In the genomic region with DNA sequence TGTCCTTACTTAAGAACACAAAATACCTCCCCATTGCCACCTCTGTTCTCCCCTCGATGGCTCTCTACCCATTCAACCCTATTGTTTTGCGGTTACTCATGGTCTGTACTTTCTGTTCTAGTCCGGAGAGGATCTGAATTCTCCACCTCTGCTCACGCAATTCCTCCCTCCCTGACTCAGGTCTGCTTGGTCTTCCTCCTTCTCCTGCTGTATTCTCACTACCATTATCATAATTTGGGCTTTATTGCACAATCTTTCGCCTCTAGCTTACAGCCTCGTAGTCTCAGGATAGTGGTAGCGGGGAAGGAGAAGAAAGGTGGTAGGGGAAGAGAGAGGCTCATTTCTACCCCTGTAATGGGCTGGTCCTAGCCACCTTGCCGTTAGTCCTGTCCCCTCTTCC, we compare ENCODE assay signal across 32 cellular contexts. TPM values are rescaled to one million over a fixed set of nuclear protein-coding genes. Genes with fewer than 3 reads are reported as not detected.
"Had no signal": no experiment of that assay in that cellular context is flagged by ENCODE, and none has a peak within 500 bp of the region (broad histone marks: within the 10 kb centered on the region; RNA-seq: fewer than 3 reads in every experiment).

No MANE protein-coding gene starts in this region.

- H3K9me3 ChIP-seq: colonic mucosa, left lung, prostate gland, right atrium auricular region, sigmoid colon, testis, tibial artery, upper lobe of left lung had no signal

- H3K36me3 ChIP-seq: colonic mucosa, heart right ventricle, left lung, prostate gland, right atrium auricular region, sigmoid colon, tibial artery, upper lobe of left lung had no signal

- H3K27ac ChIP-seq: colonic mucosa, epithelial cell of prostate, heart right ventricle, left lung, prostate gland, right atrium auricular region, sigmoid colon, testis, tibial artery, upper lobe of left lung had no signal

- H3K4me3 ChIP-seq: colonic mucosa, heart right ventricle, left lung, prostate gland, right atrium auricular region, sigmoid colon, testis, tibial artery, upper lobe of left lung had no signal

- H3K4me1 ChIP-seq: colonic mucosa, left lung, prostate gland, right atrium auricular region, sigmoid colon, testis, tibial artery, upper lobe of left lung had no signal

- H3K27ac Mint-ChIP-seq: dendritic cell treated with granulocyte-macrophage colony-stimulating factor and Interleukin-4, amounts not matched to agents 40 ng/mL and 50 ng/mL, for 4 days; endodermal cell; naive thymus-derived CD8-positive, alpha-beta T cell; nephron progenitor cell; stimulated activated memory B cell treated with anti-CD40 and anti-IgM and Interleukin-4, amounts not matched to agents 10 μg/mL and 1 μg/mL and 100 μg/mL, for 72 hours had no signal

- FAIRE-seq: islet of Langerhans, urothelium cell line had no signal

- H3K4me1 Mint-ChIP-seq: naive thymus-derived CD8-positive, alpha-beta T cell; nephron progenitor cell; stimulated activated memory B cell treated with anti-CD40 and anti-IgM and Interleukin-4, amounts not matched to agents 10 μg/mL and 1 μg/mL and 100 μg/mL, for 72 hours had no signal

- H3K9me3 Mint-ChIP-seq: dendritic cell treated with granulocyte-macrophage colony-stimulating factor and Interleukin-4, amounts not matched to agents 40 ng/mL and 50 ng/mL, for 4 days; endodermal cell; naive thymus-derived CD8-positive, alpha-beta T cell; stimulated activated memory B cell treated with anti-CD40 and anti-IgM and Interleukin-4, amounts not matched to agents 10 μg/mL and 1 μg/mL and 100 μg/mL, for 72 hours had no signal

- ATAC-seq: esophagus mucosa; heart right ventricle; left cardiac atrium; left lung; naive thymus-derived CD8-positive, alpha-beta T cell; stimulated activated memory B cell treated with anti-CD40 and anti-IgM and Interleukin-4, amounts not matched to agents 10 μg/mL and 1 μg/mL and 100 μg/mL, for 72 hours; stimulated activated naive CD8-positive, alpha-beta T cell treated with anti-CD3 and anti-CD28 coated beads, Interleukin-15, Interleukin-2, amounts not matched to agents 100 U/mL and 50 U/mL, for 24 hours had no signal

- H3K36me3 Mint-ChIP-seq: naive thymus-derived CD8-positive, alpha-beta T cell; stimulated activated memory B cell treated with anti-CD40 and anti-IgM and Interleukin-4, amounts not matched to agents 10 μg/mL and 1 μg/mL and 100 μg/mL, for 72 hours had no signal

- H3K27me3 ChIP-seq: colonic mucosa, heart right ventricle, left lung, right atrium auricular region, sigmoid colon, testis, tibial artery, upper lobe of left lung had no signal

- H3K4me3 Mint-ChIP-seq: dendritic cell treated with granulocyte-macrophage colony-stimulating factor and Interleukin-4, amounts not matched to agents 40 ng/mL and 50 ng/mL, for 4 days; endodermal cell; naive thymus-derived CD8-positive, alpha-beta T cell; nephron progenitor cell; stimulated activated memory B cell treated with anti-CD40 and anti-IgM and Interleukin-4, amounts not matched to agents 10 μg/mL and 1 μg/mL and 100 μg/mL, for 72 hours had no signal

- DNase-seq: colonic mucosa; effector CD8-positive, alpha-beta T cell; endodermal cell; foreskin melanocyte; glutamatergic neuron; heart right ventricle; hippocampal formation; left cardiac atrium; left lung; mesendoderm; naive thymus-derived CD8-positive, alpha-beta T cell; nephron progenitor cell; nucleus accumbens; sigmoid colon; stimulated activated CD4-positive, alpha-beta T cell treated with anti-CD3 and anti-CD28 coated beads, Interleukin-2, amount 100 ng/mL, for 24 hours; stimulated activated CD4-positive, alpha-beta T cell treated with anti-CD3 and anti-CD28 coated beads, Interleukin-4, amount 100 ng/mL, for 24 hours; stimulated activated naive CD8-positive, alpha-beta T cell treated with anti-CD3 and anti-CD28 coated beads, Interleukin-15, Interleukin-2, amounts not matched to agents 100 U/mL and 50 U/mL, for 24 hours; substantia nigra; testis; tibial artery; upper lobe of left lung had no signal

RNA-seq across cellular contexts. Expression of a gene that starts 35.4 kb away (rescaled TPM):
- total RNA-seq: endodermal cell; kidney epithelial cell; lung microvascular endothelial cell; naive thymus-derived CD8-positive, alpha-beta T cell had no signal
- polyA plus RNA-seq: naive thymus-derived CD8-positive, alpha-beta T cell had no signal

RNA-seq across cellular contexts. Expression of a gene that starts 56.0 kb away (rescaled TPM):
- total RNA-seq: colonic mucosa; left cardiac atrium; left lung; lung microvascular endothelial cell; naive thymus-derived CD8-positive, alpha-beta T cell; skeletal muscle tissue had no signal
